9 cellular contexts compared by ENCODE assay signal in genomic region chr6:46651766-46652165, GRCh38. TPM values are rescaled to one million over a fixed set of nuclear protein-coding genes. Genes with fewer than 3 reads are reported as not detected.
A peak's percentile ranks its signal among the peaks of the same experiment; 100 is the strongest.
DNase-seq lines count a peak whose midpoint lies in the region; ATAC-seq, FAIRE-seq and TF ChIP-seq lines count a peak whose summit lies in the region.
"Had no signal": no experiment of that assay in that cellular context is flagged by ENCODE, and none has a peak within 500 bp of the region (broad histone marks: within the 10 kb centered on the region; RNA-seq: fewer than 3 reads in every experiment).

No MANE protein-coding gene starts in this region.

- FAIRE-seq in kidney (lab: Jason Lieb, UNC): peak; percentile 11

- TF ChIP-seq POLR2A in testis (IDR thresholded peaks at IDR 0.05): no peak

- H3K9me3 ChIP-seq in ascending aorta (no peaks in the 10 kb centered on the region), kidney (ENCODE audit: control insufficient read depth in 1 of 2, low read length in 2 of 2) (no peaks in the 10 kb centered on the region), testis (no peaks in the 10 kb centered on the region)

- H3K36me3 Mint-ChIP-seq in activated CD4-positive, alpha-beta memory T cell treated with anti-CD3 and anti-CD28 coated beads for 36 hours: no peaks in the 10 kb centered on the region
- no peaks in the 10 kb centered on the region for H3K36me3 Mint-ChIP-seq in activated CD4-positive, alpha-beta memory T cell treated with anti-CD3 and anti-CD28 coated beads, Interleukin-2, amount 10 ng/mL, durations not matched to agents 7 days and 5 days (ENCODE audit: low read depth)

- POLR2A ChIA-PET in activated CD4-positive, alpha-beta memory T cell treated with anti-CD3 and anti-CD28 coated beads for 36 hours (lab: Charles Lee): no interaction called here
- POLR2A ChIA-PET in activated CD4-positive, alpha-beta memory T cell treated with anti-CD3 and anti-CD28 coated beads, Interleukin-2, amount 10 ng/mL, durations not matched to agents 7 days and 5 days (lab: Charles Lee): no interaction called here

- H3K9ac ChIP-seq in kidney (ENCODE audit: low read length in 2 of 2): peak overlapping the region in 1 of 2 donors; percentile 78

- H3K9me3 Mint-ChIP-seq in activated CD4-positive, alpha-beta memory T cell treated with anti-CD3 and anti-CD28 coated beads for 36 hours: no peaks in the 10 kb centered on the region
- no peaks in the 10 kb centered on the region for H3K9me3 Mint-ChIP-seq in activated CD4-positive, alpha-beta memory T cell treated with anti-CD3 and anti-CD28 coated beads, Interleukin-2, amount 10 ng/mL, durations not matched to agents 7 days and 5 days
- H3K9me3 Mint-ChIP-seq: HFFc6 had no signal

- H3K36me3 ChIP-seq in ascending aorta (no peaks in the 10 kb centered on the region), kidney (ENCODE audit: control insufficient read depth in 1 of 2, insufficient read depth in 2 of 2, low read length in 2 of 2) (no peaks in the 10 kb centered on the region), testis (ENCODE audit: low read depth, missing control alignments) (no peaks in the 10 kb centered on the region)

- H3K4me1 ChIP-seq in ascending aorta (peaks cover 0 to 4% of the 10 kb centered on the region in 2 donors), kidney (ENCODE audit: control insufficient read depth in 1 of 2, insufficient read depth in 1 of 2, low read depth in 1 of 2, low read length in 2 of 2) (peaks cover 0 to 4% of the 10 kb centered on the region in 2 donors), testis (no peaks in the 10 kb centered on the region)

- H3K27me3 ChIP-seq in ascending aorta: no peaks in the 10 kb centered on the region
- H3K27me3 ChIP-seq in testis: no peaks in the 10 kb centered on the region

- TF ChIP-seq CTCF in ascending aorta (IDR thresholded peaks at IDR 0.05): no peak
- no peak for TF ChIP-seq CTCF in kidney (IDR thresholded peaks at IDR 0.05; ENCODE audit: borderline replicate concordance, extremely low read depth, insufficient read depth)
- TF ChIP-seq CTCF in testis (IDR thresholded peaks at IDR 0.05): no peak

- H3K27me3 Mint-ChIP-seq in activated CD4-positive, alpha-beta memory T cell treated with anti-CD3 and anti-CD28 coated beads for 36 hours: peaks cover 44% of the 10 kb centered on the region
- peaks cover 48% of the 10 kb centered on the region for H3K27me3 Mint-ChIP-seq in activated CD4-positive, alpha-beta memory T cell treated with anti-CD3 and anti-CD28 coated beads, Interleukin-2, amount 10 ng/mL, durations not matched to agents 7 days and 5 days

- 17 to 36% methylated on average over 6 of the region's 6 CpGs for WGBS in testis, 2 donors

- peaks cover 13% of the 10 kb centered on the region for H3K4me1 Mint-ChIP-seq in activated CD4-positive, alpha-beta memory T cell treated with anti-CD3 and anti-CD28 coated beads for 36 hours (ENCODE audit: low read depth)
- H3K4me1 Mint-ChIP-seq in activated CD4-positive, alpha-beta memory T cell treated with anti-CD3 and anti-CD28 coated beads, Interleukin-2, amount 10 ng/mL, durations not matched to agents 7 days and 5 days: peaks cover 15% of the 10 kb centered on the region

- H3K27ac Mint-ChIP-seq in activated CD4-positive, alpha-beta memory T cell treated with anti-CD3 and anti-CD28 coated beads for 36 hours: no peak overlapping the region
- no peak overlapping the region for H3K27ac Mint-ChIP-seq in activated CD4-positive, alpha-beta memory T cell treated with anti-CD3 and anti-CD28 coated beads, Interleukin-2, amount 10 ng/mL, durations not matched to agents 7 days and 5 days
- H3K27ac Mint-ChIP-seq: HFFc6 had no signal

- CTCF ChIA-PET in activated CD4-positive, alpha-beta memory T cell treated with anti-CD3 and anti-CD28 coated beads for 36 hours (lab: Charles Lee): no interaction called here
- CTCF ChIA-PET in activated CD4-positive, alpha-beta memory T cell treated with anti-CD3 and anti-CD28 coated beads, Interleukin-2, amount 10 ng/mL, durations not matched to agents 7 days and 5 days (lab: Charles Lee): no interaction called here

- intact Hi-C loops in activated CD4-positive, alpha-beta memory T cell treated with anti-CD3 and anti-CD28 coated beads for 36 hours (cut with micrococcal nuclease): loop anchor here (1.0 to 5.0 kb wide), 3 partner anchors 8 to 826 kb away; partner anchors contain the start of genes CD2AP and ENPP4
- intact Hi-C loops in ascending aorta (cut with DNase I) (loop anchor here (2.0 kb wide), 1 partner anchor 521 kb away; no protein-coding TSS in a partner anchor), kidney (cut with DNase I) (no loop called here), testis (cut with DNase I; ENCODE audit: low total_unique reads) (no loop called here)

- ATAC-seq in GM18861 (IDR thresholded peaks at IDR 0.05; ENCODE audit: unreplicated experiment): no peak
- ATAC-seq in GM21390 (IDR thresholded peaks at IDR 0.05; ENCODE audit: unreplicated experiment): no peak

- H3K27ac ChIP-seq in ascending aorta (no peak overlapping the region), kidney (ENCODE audit: low read depth in 2 of 2, low read length in 2 of 2) (no peak overlapping the region), testis (peak overlapping the region; percentile 89 to 91)

- peak overlapping the region; percentile 76 for H3K4me3 Mint-ChIP-seq in activated CD4-positive, alpha-beta memory T cell treated with anti-CD3 and anti-CD28 coated beads for 36 hours
- no peak overlapping the region for H3K4me3 Mint-ChIP-seq in activated CD4-positive, alpha-beta memory T cell treated with anti-CD3 and anti-CD28 coated beads, Interleukin-2, amount 10 ng/mL, durations not matched to agents 7 days and 5 days

- no peak for DNase-seq in activated CD4-positive, alpha-beta memory T cell treated with anti-CD3 and anti-CD28 coated beads for 36 hours
- no peak for DNase-seq in activated CD4-positive, alpha-beta memory T cell treated with anti-CD3 and anti-CD28 coated beads, Interleukin-2, amount 10 ng/mL, durations not matched to agents 7 days and 5 days
- no peak for DNase-seq in ascending aorta (ENCODE audit: low spot score in 2 of 2)
- DNase-seq in kidney: no peak
- DNase-seq in testis: no peak
- no peak for DNase-seq in UCSD-AML1 (lab: John Stamatoyannopoulos, UW; ENCODE audit: unreplicated experiment)
- DNase-seq: HFFc6 had no signal

- H3K4me3 ChIP-seq in ascending aorta (peak overlapping the region; percentile 85 to 90), kidney (ENCODE audit: low read length in 2 of 2) (peak overlapping the region; percentile 93 to 98), testis (peak overlapping the region; percentile 70 to 86)

RNA-seq across cellular contexts. Expression of gene CYP39A1, which starts 0.9 kb away (rescaled TPM):
- not detected for total RNA-seq in activated CD4-positive, alpha-beta memory T cell treated with anti-CD3 and anti-CD28 coated beads for 36 hours
- total RNA-seq in activated CD4-positive, alpha-beta memory T cell treated with anti-CD3 and anti-CD28 coated beads, Interleukin-2, amount 10 ng/mL, durations not matched to agents 7 days and 5 days: not detected
- total RNA-seq in ascending aorta: 1.4 TPM
- 6.0 TPM for total RNA-seq in kidney
- polyA plus RNA-seq in kidney (ENCODE audit: insufficient read depth, low read depth, low replicate concordance): 8.7 TPM
- total RNA-seq in testis: 10 to 100 TPM; 13.5 to 14.1 TPM
- 6.5 TPM for polyA plus RNA-seq in testis (ENCODE audit: insufficient read depth, low read depth, low replicate concordance)
- total RNA-seq: HFFc6 had no signal

RNA-seq across cellular contexts. Expression of gene SLC25A27, which starts 1.0 kb away (rescaled TPM):
- total RNA-seq in activated CD4-positive, alpha-beta memory T cell treated with anti-CD3 and anti-CD28 coated beads for 36 hours: under 1 TPM; 0.53 to 0.78 TPM
- not detected for total RNA-seq in activated CD4-positive, alpha-beta memory T cell treated with anti-CD3 and anti-CD28 coated beads, Interleukin-2, amount 10 ng/mL, durations not matched to agents 7 days and 5 days
- 11.7 TPM for total RNA-seq in ascending aorta
- total RNA-seq in kidney: 22.6 TPM
- 19.1 TPM for polyA plus RNA-seq in kidney (ENCODE audit: insufficient read depth, low read depth, low replicate concordance)
- 10 to 100 TPM; 72.8 to 81.8 TPM for total RNA-seq in testis
- polyA plus RNA-seq in testis (ENCODE audit: insufficient read depth, low read depth, low replicate concordance): 26.3 TPM

RNA-seq across cellular contexts. Expression of gene TDRD6, which starts 35.9 kb away (rescaled TPM):
- not detected for total RNA-seq in activated CD4-positive, alpha-beta memory T cell treated with anti-CD3 and anti-CD28 coated beads for 36 hours
- not detected for total RNA-seq in activated CD4-positive, alpha-beta memory T cell treated with anti-CD3 and anti-CD28 coated beads, Interleukin-2, amount 10 ng/mL, durations not matched to agents 7 days and 5 days
- total RNA-seq in ascending aorta (0.53 TPM), kidney (0.47 TPM), testis (10 to 100 TPM; 28.1 to 42.2 TPM)
- polyA plus RNA-seq in kidney (ENCODE audit: insufficient read depth, low read depth, low replicate concordance) (0.84 TPM), testis (ENCODE audit: insufficient read depth, low read depth, low replicate concordance) (51.3 TPM)
- total RNA-seq: HFFc6 had no signal

Comparison
In these comparisons a context has a peak if more than half of its experiments do, and no peak if none do; other contexts are left out.
1. H3K27ac ChIP-seq: peak in testis (2 of 2); none in ascending aorta (0 of 2) and kidney (0 of 2).
2. RNA of gene TDRD6, which starts 35.9 kb away (total RNA-seq): 28.1 to 42.2 TPM in testis; 0.53 TPM in ascending aorta (single experiment), 0.47 TPM in kidney (single experiment), not detected in activated CD4-positive, alpha-beta memory T cell treated with anti-CD3 and anti-CD28 coated beads for 36 hours and not detected in activated CD4-positive, alpha-beta memory T cell treated with anti-CD3 and anti-CD28 coated beads, Interleukin-2, amount 10 ng/mL, durations not matched to agents 7 days and 5 days; every median in the first group is over 10 times any median in the second.
3. intact Hi-C loops: an anchor here in activated CD4-positive, alpha-beta memory T cell treated with anti-CD3 and anti-CD28 coated beads for 36 hours (1.0 to 5.0 kb wide) and ascending aorta (2.0 kb wide); none called in kidney and testis.
4. Peak in every context shown above with its lines, with median percentiles within 50 percentile points of each other: H3K4me3 ChIP-seq.